Comparison of ENCODE assay signal across 8 cellular contexts in the genomic region with DNA sequence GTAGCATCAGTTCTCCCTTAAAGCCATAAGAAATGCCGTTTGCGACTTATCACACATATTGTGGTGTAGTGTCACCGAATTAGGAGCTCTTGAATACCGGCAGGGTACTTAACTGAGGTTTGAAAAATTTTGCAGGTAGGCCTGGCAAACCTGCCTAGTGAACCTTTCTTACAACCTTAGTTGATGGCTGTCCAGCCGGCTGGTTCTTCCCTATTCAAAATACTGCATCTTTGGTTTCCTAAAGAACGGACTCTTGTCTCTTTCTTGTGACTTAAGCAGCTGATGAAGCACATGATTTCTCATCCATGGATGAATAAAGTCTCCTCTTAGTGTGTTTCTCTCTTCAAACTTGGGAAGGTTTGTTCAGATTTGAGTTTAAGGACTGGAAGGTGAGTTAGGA. TPM values are rescaled to one million over a fixed set of nuclear protein-coding genes. Genes with fewer than 3 reads are reported as not detected.
A peak's percentile ranks its signal among the peaks of the same experiment; 100 is the strongest.
DNase-seq lines count a peak whose midpoint lies in the region; ATAC-seq and TF ChIP-seq lines count a peak whose summit lies in the region.

No MANE protein-coding gene starts in this region.

- peak overlapping the region; percentile 90 for H3K4me3 Mint-ChIP-seq in GM23338
- H3K4me3 Mint-ChIP-seq in T-helper 17 cell: peak overlapping the region; percentile 98

- H3K9me3 ChIP-seq in T-helper 17 cell (ENCODE audit: control insufficient read depth, low read length, poor library complexity, severe bottlenecking): no peaks in the 10 kb centered on the region

- peaks cover 62% of the 10 kb centered on the region for H3K4me1 ChIP-seq in GM23338 (ENCODE audit: insufficient read depth)

- H3K27me3 Mint-ChIP-seq in GM23338 (ENCODE audit: insufficient read depth, low read depth, poor library complexity) (no peaks in the 10 kb centered on the region), T-helper 17 cell (no peaks in the 10 kb centered on the region)

- peaks cover 65% of the 10 kb centered on the region for H3K79me2 ChIP-seq in GM23338 (replicated peaks; ENCODE audit: insufficient read depth)

- H3K4me1 Mint-ChIP-seq in GM23338 (peaks cover 62% of the 10 kb centered on the region), T-helper 17 cell (peaks cover 45% of the 10 kb centered on the region)

- H3K9me2 ChIP-seq in GM23338 (ENCODE audit: insufficient read depth): peaks cover 8% of the 10 kb centered on the region

- no peaks in the 10 kb centered on the region for H3K9me3 Mint-ChIP-seq in GM23338

- H3K36me3 ChIP-seq in GM23338 (ENCODE audit: insufficient read depth): no peaks in the 10 kb centered on the region

- H3K27me3 ChIP-seq in GM23338 (ENCODE audit: insufficient read depth): no peaks in the 10 kb centered on the region

- peaks cover 55% of the 10 kb centered on the region for H4K20me1 ChIP-seq in GM23338 (replicated peaks; ENCODE audit: insufficient read depth)

- no peak for DNase-seq in GM23338 (ENCODE audit: low spot score)
- no peak for DNase-seq in T-helper 17 cell
- no peak for DNase-seq in fibroblast of villous mesenchyme (ENCODE audit: low read depth)
- peak; percentile 15 for DNase-seq in renal cortical epithelial cell (ENCODE audit: low read depth)
- no peak for DNase-seq in kidney glomerular epithelial cell (lab: John Stamatoyannopoulos, UW)
- DNase-seq in HUDEP-2 (lab: John Stamatoyannopoulos, UW; ENCODE audit: unreplicated experiment in 76 of 76): no peak

- peaks cover 16% of the 10 kb centered on the region; the same call in 2 of the 3 replicates for H3K36me3 Mint-ChIP-seq in GM23338 (ENCODE audit: low read depth)
- H3K36me3 Mint-ChIP-seq in T-helper 17 cell (ENCODE audit: low read depth): peaks cover 2% of the 10 kb centered on the region

- TF ChIP-seq CTCF in GM23338 (conservative IDR thresholded peaks at IDR 0.05; ENCODE audit: low read depth in 2 of 2) (no peak), fibroblast of villous mesenchyme (IDR thresholded peaks at IDR 0.05; ENCODE audit: insufficient read depth, low read depth, low read length) (no peak)

- H3K27ac ChIP-seq in GM23338 (ENCODE audit: low read depth): no peak overlapping the region; the same call in 1 of the 2 replicates

- H3K27ac Mint-ChIP-seq in GM23338 (no peak overlapping the region; the same call in 1 of the 2 replicates), T-helper 17 cell (peak overlapping the region; percentile 90)

- ATAC-seq in GM23338 (no peak), T-helper 17 cell (no peak), GM21717 (IDR thresholded peaks at IDR 0.05; ENCODE audit: unreplicated experiment) (no peak), HG03378 (IDR thresholded peaks at IDR 0.05; ENCODE audit: unreplicated experiment) (no peak)

- H2AFZ ChIP-seq in GM23338: no peak overlapping the region

- H3K4me2 ChIP-seq in GM23338: peak overlapping the region; percentile 95

- H3F3A ChIP-seq in GM23338 (replicated peaks; ENCODE audit: low read depth): peaks cover 5% of the 10 kb centered on the region; the same call in 1 of the 2 replicates

- peak overlapping the region; percentile 92 for H3K4me3 ChIP-seq in GM23338
- peak overlapping the region; percentile 94 for H3K4me3 ChIP-seq in fibroblast of villous mesenchyme (ENCODE audit: low read depth, low read length)

TF ChIP-seq in GM23338, 12 proteins besides CTCF, POLR2A, EP300 and RAD21 (continues in another document):
- TF ChIP-seq, protein P1, sequence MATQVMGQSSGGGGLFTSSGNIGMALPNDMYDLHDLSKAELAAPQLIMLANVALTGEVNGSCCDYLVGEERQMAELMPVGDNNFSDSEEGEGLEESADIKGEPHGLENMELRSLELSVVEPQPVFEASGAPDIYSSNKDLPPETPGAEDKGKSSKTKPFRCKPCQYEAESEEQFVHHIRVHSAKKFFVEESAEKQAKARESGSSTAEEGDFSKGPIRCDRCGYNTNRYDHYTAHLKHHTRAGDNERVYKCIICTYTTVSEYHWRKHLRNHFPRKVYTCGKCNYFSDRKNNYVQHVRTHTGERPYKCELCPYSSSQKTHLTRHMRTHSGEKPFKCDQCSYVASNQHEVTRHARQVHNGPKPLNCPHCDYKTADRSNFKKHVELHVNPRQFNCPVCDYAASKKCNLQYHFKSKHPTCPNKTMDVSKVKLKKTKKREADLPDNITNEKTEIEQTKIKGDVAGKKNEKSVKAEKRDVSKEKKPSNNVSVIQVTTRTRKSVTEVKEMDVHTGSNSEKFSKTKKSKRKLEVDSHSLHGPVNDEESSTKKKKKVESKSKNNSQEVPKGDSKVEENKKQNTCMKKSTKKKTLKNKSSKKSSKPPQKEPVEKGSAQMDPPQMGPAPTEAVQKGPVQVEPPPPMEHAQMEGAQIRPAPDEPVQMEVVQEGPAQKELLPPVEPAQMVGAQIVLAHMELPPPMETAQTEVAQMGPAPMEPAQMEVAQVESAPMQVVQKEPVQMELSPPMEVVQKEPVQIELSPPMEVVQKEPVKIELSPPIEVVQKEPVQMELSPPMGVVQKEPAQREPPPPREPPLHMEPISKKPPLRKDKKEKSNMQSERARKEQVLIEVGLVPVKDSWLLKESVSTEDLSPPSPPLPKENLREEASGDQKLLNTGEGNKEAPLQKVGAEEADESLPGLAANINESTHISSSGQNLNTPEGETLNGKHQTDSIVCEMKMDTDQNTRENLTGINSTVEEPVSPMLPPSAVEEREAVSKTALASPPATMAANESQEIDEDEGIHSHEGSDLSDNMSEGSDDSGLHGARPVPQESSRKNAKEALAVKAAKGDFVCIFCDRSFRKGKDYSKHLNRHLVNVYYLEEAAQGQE (IDR thresholded peaks at IDR 0.05; ENCODE audit: unreplicated experiment): no peak
- TF ChIP-seq CREB1 (CRISPR knock-in tag; IDR thresholded peaks at IDR 0.05; ENCODE audit: low read depth) (no peak), STAT1 (IDR thresholded peaks at IDR 0.05; ENCODE audit: unreplicated experiment) (no peak), POLR2AphosphoS5 (IDR thresholded peaks at IDR 0.05; ENCODE audit: low read depth) (no peak), NANOG (IDR thresholded peaks at IDR 0.05; ENCODE audit: borderline replicate concordance) (no peak), JUNB (IDR thresholded peaks at IDR 0.05; ENCODE audit: unreplicated experiment) (no peak), ZNF114 (CRISPR knock-in tag; IDR thresholded peaks at IDR 0.05) (no peak), ZNF331 (CRISPR knock-in tag; IDR thresholded peaks at IDR 0.05; ENCODE audit: low read depth) (no peak), EZH2phosphoT487 (IDR thresholded peaks at IDR 0.05; ENCODE audit: unreplicated experiment) (no peak)
- TF ChIP-seq, protein P2, sequence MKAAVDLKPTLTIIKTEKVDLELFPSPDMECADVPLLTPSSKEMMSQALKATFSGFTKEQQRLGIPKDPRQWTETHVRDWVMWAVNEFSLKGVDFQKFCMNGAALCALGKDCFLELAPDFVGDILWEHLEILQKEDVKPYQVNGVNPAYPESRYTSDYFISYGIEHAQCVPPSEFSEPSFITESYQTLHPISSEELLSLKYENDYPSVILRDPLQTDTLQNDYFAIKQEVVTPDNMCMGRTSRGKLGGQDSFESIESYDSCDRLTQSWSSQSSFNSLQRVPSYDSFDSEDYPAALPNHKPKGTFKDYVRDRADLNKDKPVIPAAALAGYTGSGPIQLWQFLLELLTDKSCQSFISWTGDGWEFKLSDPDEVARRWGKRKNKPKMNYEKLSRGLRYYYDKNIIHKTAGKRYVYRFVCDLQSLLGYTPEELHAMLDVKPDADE (IDR thresholded peaks at IDR 0.05): no peak

RNA-seq across cellular contexts. Expression of a gene that starts 1.5 kb away (rescaled TPM):
- total RNA-seq in GM23338 (2014; rRNA removed; shearing (Covaris generic)): 79.5 and 89.8 TPM in 2 replicates
- polyA plus RNA-seq in GM23338 (2016; fragmentation: Nextera tagmentation; extraction: Ambion mirVana): 131 and 156 TPM in 2 replicates
- total RNA-seq in T-helper 17 cell (100 to 1,000 TPM; 145 to 166 TPM), fibroblast of villous mesenchyme (67.3 and 85.5 TPM in 2 replicates), renal cortical epithelial cell (33.9 and 100.0 TPM in 2 replicates)
